1 cellular context compared by ENCODE assay signal in the genomic region with DNA sequence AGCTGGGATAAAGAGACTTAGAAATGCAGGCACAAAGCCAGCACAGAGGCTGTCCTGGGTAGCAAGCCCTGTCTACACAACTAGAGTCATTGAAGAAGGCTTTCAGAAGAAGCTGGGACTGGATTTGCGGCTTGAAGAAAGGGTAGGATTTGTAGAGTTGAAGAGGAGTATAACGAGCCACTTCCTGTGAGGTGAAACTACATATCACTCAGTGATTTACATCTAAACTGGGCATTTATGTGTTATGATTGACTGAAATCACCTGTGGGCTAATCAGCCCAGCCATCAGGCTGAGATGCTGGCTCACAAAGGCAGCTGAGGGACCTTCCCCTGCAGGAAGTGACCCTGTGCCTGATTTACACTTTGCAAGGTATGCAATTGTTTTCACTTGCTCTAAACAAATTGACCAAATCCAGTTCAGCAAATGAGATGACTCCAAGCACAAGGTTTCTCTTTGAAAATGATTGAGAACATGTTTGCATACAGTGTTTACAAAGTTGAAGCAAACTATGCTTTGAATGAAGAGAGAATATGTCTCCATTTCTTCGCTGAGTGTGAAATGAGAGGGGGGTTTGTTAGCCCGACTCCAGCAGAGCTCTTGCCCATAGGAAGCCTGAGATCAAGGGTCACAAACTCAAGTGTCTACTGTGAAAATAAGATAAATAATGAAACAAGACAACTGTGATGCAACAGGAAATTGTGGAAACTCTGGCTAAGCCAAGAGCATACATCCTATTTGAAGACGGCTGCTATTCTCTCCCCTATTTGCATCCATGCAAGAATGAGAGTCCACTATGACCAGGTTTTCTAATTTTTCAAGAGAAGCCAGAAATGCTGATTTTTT.
TF ChIP-seq lines count a peak whose summit lies in the region.

No MANE protein-coding gene starts in this region.

TF ChIP-seq in HepG2, 621 proteins besides CTCF, POLR2A, EP300 and RAD21 (continued from another document and continues in another):
- TF ChIP-seq TMF1 (CRISPR knock-in tag; IDR thresholded peaks at IDR 0.05; ENCODE audit: low read depth) (peak; percentile 50; the same call in 1 of the 2 replicates), ZNF839 (CRISPR knock-in tag; IDR thresholded peaks at IDR 0.05; ENCODE audit: borderline replicate concordance) (no peak), ZNF652 (CRISPR knock-in tag; IDR thresholded peaks at IDR 0.05; ENCODE audit: borderline replicate concordance, low read depth) (no peak; the same call in 1 of the 2 replicates), PHB2 (IDR thresholded peaks at IDR 0.05; ENCODE audit: partially characterized antibody) (no peak), ZNF678 (CRISPR knock-in tag; IDR thresholded peaks at IDR 0.05) (no peak; the same call in 1 of the 2 replicates), ZNF572 (CRISPR knock-in tag; IDR thresholded peaks at IDR 0.05) (no peak), ZNF557 (CRISPR knock-in tag; IDR thresholded peaks at IDR 0.05) (no peak), MEF2D (CRISPR knock-in tag; IDR thresholded peaks at IDR 0.05) (peak; percentile 95), CENPX (CRISPR knock-in tag; IDR thresholded peaks at IDR 0.05) (no peak), CCAR2 (optimal IDR thresholded peaks at IDR 0.05; ENCODE audit: low read depth, low read length) (no peak), ZEB1 (IDR thresholded peaks at IDR 0.05; ENCODE audit: insufficient replicate concordance, low read depth) (peak; percentile 90), ZMYM3 (CRISPR knock-in tag; IDR thresholded peaks at IDR 0.05) (peak; percentile 75), KLF13 (CRISPR knock-in tag; IDR thresholded peaks at IDR 0.05) (no peak), NRL (CRISPR knock-in tag; IDR thresholded peaks at IDR 0.05; ENCODE audit: borderline replicate concordance) (no peak), ZNF180 (CRISPR knock-in tag; IDR thresholded peaks at IDR 0.05; ENCODE audit: borderline replicate concordance, low read depth) (no peak), ZNF564 (CRISPR knock-in tag; IDR thresholded peaks at IDR 0.05) (peak; percentile 52; the same call in 1 of the 2 replicates), MZF1 (CRISPR knock-in tag; IDR thresholded peaks at IDR 0.05; ENCODE audit: borderline replicate concordance) (no peak), HMG20B (CRISPR knock-in tag; conservative IDR thresholded peaks at IDR 0.05) (peak; percentile 99), NBN (conservative IDR thresholded peaks at IDR 0.05) (no peak), SCMH1 (CRISPR knock-in tag; IDR thresholded peaks at IDR 0.05; ENCODE audit: borderline replicate concordance) (no peak), ZFP41 (CRISPR knock-in tag; IDR thresholded peaks at IDR 0.05; ENCODE audit: borderline replicate concordance) (no peak), HHEX (CRISPR knock-in tag; IDR thresholded peaks at IDR 0.05) (peak; percentile 99), KLF9 (CRISPR knock-in tag; IDR thresholded peaks at IDR 0.05; ENCODE audit: low read depth) (0 out of 2 replicates have a peak, but pooled peaks have one; percentile 35), MIER2 (CRISPR knock-in tag; IDR thresholded peaks at IDR 0.05) (peak; percentile 76), PRMT3 (CRISPR knock-in tag; IDR thresholded peaks at IDR 0.05; ENCODE audit: borderline replicate concordance, low read depth) (peak; percentile 90; the same call in 1 of the 2 replicates)
- TF ChIP-seq, protein P1, sequence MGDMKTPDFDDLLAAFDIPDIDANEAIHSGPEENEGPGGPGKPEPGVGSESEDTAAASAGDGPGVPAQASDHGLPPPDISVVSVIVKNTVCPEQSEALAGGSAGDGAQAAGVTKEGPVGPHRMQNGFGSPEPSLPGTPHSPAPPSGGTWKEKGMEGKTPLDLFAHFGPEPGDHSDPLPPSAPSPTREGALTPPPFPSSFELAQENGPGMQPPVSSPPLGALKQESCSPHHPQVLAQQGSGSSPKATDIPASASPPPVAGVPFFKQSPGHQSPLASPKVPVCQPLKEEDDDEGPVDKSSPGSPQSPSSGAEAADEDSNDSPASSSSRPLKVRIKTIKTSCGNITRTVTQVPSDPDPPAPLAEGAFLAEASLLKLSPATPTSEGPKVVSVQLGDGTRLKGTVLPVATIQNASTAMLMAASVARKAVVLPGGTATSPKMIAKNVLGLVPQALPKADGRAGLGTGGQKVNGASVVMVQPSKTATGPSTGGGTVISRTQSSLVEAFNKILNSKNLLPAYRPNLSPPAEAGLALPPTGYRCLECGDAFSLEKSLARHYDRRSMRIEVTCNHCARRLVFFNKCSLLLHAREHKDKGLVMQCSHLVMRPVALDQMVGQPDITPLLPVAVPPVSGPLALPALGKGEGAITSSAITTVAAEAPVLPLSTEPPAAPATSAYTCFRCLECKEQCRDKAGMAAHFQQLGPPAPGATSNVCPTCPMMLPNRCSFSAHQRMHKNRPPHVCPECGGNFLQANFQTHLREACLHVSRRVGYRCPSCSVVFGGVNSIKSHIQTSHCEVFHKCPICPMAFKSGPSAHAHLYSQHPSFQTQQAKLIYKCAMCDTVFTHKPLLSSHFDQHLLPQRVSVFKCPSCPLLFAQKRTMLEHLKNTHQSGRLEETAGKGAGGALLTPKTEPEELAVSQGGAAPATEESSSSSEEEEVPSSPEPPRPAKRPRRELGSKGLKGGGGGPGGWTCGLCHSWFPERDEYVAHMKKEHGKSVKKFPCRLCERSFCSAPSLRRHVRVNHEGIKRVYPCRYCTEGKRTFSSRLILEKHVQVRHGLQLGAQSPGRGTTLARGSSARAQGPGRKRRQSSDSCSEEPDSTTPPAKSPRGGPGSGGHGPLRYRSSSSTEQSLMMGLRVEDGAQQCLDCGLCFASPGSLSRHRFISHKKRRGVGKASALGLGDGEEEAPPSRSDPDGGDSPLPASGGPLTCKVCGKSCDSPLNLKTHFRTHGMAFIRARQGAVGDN (CRISPR knock-in tag; IDR thresholded peaks at IDR 0.05) = peak; percentile 23
- TF ChIP-seq, protein P2, sequence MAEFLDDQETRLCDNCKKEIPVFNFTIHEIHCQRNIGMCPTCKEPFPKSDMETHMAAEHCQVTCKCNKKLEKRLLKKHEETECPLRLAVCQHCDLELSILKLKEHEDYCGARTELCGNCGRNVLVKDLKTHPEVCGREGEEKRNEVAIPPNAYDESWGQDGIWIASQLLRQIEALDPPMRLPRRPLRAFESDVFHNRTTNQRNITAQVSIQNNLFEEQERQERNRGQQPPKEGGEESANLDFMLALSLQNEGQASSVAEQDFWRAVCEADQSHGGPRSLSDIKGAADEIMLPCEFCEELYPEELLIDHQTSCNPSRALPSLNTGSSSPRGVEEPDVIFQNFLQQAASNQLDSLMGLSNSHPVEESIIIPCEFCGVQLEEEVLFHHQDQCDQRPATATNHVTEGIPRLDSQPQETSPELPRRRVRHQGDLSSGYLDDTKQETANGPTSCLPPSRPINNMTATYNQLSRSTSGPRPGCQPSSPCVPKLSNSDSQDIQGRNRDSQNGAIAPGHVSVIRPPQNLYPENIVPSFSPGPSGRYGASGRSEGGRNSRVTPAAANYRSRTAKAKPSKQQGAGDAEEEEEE (CRISPR knock-in tag; IDR thresholded peaks at IDR 0.05; ENCODE audit: borderline replicate concordance) = no peak
- TF ChIP-seq, protein P3, sequence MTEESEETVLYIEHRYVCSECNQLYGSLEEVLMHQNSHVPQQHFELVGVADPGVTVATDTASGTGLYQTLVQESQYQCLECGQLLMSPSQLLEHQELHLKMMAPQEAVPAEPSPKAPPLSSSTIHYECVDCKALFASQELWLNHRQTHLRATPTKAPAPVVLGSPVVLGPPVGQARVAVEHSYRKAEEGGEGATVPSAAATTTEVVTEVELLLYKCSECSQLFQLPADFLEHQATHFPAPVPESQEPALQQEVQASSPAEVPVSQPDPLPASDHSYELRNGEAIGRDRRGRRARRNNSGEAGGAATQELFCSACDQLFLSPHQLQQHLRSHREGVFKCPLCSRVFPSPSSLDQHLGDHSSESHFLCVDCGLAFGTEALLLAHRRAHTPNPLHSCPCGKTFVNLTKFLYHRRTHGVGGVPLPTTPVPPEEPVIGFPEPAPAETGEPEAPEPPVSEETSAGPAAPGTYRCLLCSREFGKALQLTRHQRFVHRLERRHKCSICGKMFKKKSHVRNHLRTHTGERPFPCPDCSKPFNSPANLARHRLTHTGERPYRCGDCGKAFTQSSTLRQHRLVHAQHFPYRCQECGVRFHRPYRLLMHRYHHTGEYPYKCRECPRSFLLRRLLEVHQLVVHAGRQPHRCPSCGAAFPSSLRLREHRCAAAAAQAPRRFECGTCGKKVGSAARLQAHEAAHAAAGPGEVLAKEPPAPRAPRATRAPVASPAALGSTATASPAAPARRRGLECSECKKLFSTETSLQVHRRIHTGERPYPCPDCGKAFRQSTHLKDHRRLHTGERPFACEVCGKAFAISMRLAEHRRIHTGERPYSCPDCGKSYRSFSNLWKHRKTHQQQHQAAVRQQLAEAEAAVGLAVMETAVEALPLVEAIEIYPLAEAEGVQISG (CRISPR knock-in tag; IDR thresholded peaks at IDR 0.05) = peak; percentile 74
- TF ChIP-seq, protein P4, sequence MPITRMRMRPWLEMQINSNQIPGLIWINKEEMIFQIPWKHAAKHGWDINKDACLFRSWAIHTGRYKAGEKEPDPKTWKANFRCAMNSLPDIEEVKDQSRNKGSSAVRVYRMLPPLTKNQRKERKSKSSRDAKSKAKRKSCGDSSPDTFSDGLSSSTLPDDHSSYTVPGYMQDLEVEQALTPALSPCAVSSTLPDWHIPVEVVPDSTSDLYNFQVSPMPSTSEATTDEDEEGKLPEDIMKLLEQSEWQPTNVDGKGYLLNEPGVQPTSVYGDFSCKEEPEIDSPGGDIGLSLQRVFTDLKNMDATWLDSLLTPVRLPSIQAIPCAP (CRISPR knock-in tag; IDR thresholded peaks at IDR 0.05; ENCODE audit: low read depth) = no peak; the same call in 1 of the 2 replicates
- TF ChIP-seq, protein P5, sequence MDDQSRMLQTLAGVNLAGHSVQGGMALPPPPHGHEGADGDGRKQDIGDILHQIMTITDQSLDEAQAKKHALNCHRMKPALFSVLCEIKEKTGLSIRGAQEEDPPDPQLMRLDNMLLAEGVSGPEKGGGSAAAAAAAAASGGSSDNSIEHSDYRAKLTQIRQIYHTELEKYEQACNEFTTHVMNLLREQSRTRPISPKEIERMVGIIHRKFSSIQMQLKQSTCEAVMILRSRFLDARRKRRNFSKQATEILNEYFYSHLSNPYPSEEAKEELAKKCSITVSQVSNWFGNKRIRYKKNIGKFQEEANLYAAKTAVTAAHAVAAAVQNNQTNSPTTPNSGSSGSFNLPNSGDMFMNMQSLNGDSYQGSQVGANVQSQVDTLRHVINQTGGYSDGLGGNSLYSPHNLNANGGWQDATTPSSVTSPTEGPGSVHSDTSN (CRISPR knock-in tag; IDR thresholded peaks at IDR 0.05; ENCODE audit: borderline replicate concordance) = 0 out of 2 replicates have a peak, but pooled peaks have one; percentile 73
- TF ChIP-seq, protein P6, sequence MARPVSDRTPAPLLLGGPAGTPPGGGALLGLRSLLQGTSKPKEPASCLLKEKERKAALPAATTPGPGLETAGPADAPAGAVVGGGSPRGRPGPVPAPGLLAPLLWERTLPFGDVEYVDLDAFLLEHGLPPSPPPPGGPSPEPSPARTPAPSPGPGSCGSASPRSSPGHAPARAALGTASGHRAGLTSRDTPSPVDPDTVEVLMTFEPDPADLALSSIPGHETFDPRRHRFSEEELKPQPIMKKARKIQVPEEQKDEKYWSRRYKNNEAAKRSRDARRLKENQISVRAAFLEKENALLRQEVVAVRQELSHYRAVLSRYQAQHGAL (CRISPR knock-in tag; IDR thresholded peaks at IDR 0.05; ENCODE audit: not compliant biosample characterization) = no peak
- TF ChIP-seq, protein P7, sequence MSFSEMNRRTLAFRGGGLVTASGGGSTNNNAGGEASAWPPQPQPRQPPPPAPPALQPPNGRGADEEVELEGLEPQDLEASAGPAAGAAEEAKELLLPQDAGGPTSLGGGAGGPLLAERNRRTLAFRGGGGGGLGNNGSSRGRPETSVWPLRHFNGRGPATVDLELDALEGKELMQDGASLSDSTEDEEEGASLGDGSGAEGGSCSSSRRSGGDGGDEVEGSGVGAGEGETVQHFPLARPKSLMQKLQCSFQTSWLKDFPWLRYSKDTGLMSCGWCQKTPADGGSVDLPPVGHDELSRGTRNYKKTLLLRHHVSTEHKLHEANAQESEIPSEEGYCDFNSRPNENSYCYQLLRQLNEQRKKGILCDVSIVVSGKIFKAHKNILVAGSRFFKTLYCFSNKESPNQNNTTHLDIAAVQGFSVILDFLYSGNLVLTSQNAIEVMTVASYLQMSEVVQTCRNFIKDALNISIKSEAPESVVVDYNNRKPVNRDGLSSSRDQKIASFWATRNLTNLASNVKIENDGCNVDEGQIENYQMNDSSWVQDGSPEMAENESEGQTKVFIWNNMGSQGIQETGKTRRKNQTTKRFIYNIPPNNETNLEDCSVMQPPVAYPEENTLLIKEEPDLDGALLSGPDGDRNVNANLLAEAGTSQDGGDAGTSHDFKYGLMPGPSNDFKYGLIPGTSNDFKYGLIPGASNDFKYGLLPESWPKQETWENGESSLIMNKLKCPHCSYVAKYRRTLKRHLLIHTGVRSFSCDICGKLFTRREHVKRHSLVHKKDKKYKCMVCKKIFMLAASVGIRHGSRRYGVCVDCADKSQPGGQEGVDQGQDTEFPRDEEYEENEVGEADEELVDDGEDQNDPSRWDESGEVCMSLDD (CRISPR knock-in tag; IDR thresholded peaks at IDR 0.05; ENCODE audit: borderline replicate concordance) = peak; percentile 60; the same call in 1 of the 2 replicates
- TF ChIP-seq, protein P8, sequence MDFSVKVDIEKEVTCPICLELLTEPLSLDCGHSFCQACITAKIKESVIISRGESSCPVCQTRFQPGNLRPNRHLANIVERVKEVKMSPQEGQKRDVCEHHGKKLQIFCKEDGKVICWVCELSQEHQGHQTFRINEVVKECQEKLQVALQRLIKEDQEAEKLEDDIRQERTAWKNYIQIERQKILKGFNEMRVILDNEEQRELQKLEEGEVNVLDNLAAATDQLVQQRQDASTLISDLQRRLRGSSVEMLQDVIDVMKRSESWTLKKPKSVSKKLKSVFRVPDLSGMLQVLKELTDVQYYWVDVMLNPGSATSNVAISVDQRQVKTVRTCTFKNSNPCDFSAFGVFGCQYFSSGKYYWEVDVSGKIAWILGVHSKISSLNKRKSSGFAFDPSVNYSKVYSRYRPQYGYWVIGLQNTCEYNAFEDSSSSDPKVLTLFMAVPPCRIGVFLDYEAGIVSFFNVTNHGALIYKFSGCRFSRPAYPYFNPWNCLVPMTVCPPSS (IDR thresholded peaks at IDR 0.05) = no peak
- TF ChIP-seq, protein P9, sequence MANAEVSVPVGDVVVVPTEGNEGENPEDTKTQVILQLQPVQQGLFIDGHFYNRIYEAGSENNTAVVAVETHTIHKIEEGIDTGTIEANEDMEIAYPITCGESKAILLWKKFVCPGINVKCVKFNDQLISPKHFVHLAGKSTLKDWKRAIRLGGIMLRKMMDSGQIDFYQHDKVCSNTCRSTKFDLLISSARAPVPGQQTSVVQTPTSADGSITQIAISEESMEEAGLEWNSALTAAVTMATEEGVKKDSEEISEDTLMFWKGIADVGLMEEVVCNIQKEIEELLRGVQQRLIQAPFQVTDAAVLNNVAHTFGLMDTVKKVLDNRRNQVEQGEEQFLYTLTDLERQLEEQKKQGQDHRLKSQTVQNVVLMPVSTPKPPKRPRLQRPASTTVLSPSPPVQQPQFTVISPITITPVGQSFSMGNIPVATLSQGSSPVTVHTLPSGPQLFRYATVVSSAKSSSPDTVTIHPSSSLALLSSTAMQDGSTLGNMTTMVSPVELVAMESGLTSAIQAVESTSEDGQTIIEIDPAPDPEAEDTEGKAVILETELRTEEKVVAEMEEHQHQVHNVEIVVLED (CRISPR knock-in tag; IDR thresholded peaks at IDR 0.05; ENCODE audit: borderline replicate concordance) = peak; percentile 68
- TF ChIP-seq, protein P10, sequence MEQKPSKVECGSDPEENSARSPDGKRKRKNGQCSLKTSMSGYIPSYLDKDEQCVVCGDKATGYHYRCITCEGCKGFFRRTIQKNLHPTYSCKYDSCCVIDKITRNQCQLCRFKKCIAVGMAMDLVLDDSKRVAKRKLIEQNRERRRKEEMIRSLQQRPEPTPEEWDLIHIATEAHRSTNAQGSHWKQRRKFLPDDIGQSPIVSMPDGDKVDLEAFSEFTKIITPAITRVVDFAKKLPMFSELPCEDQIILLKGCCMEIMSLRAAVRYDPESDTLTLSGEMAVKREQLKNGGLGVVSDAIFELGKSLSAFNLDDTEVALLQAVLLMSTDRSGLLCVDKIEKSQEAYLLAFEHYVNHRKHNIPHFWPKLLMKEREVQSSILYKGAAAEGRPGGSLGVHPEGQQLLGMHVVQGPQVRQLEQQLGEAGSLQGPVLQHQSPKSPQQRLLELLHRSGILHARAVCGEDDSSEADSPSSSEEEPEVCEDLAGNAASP (CRISPR knock-in tag; IDR thresholded peaks at IDR 0.05; ENCODE audit: borderline replicate concordance) = peak; percentile 81; the same call in 1 of the 2 replicates
